In the genomic region with DNA sequence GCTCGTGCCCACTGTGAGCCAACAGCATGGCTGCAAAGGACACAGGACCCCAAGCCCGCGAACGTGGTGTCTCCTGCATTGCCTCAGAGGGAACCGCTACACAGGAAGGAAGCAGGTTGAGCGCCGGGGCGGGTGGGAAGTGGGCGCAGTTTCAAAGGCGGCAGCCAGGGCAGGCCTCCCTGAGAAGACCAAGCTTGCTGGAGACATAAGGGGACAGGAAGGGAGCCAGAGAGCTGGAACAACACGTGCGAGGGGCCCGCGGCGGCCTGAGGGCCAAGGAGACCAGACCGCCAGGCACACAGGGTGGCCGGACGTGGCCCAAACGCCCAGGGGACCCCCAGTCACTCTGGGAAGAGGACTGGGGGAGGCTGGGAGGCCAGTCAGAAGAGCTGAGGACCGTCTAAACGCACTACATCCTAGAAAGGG, we compare ENCODE assay signal across 8 cellular contexts. TPM values are rescaled to one million over a fixed set of nuclear protein-coding genes. Genes with fewer than 3 reads are reported as not detected.
A peak's percentile ranks its signal among the peaks of the same experiment; 100 is the strongest.
DNase-seq lines count a peak whose midpoint lies in the region; ATAC-seq and TF ChIP-seq lines count a peak whose summit lies in the region.

No MANE protein-coding gene starts in this region.

- POLR2A ChIA-PET in naive thymus-derived CD4-positive, alpha-beta T cell (lab: Charles Lee): interaction anchor here (0.7 to 2.2 kb wide), 5 partner anchors 15 to 130 kb away, joined by 3 to 8 read pairs (median 4); a partner anchor contains a TSS

- no peaks in the 10 kb centered on the region for H3K27me3 ChIP-seq in OCI-LY1 (ENCODE audit: insufficient read depth, low read length)
- H3K27me3 ChIP-seq in naive thymus-derived CD4-positive, alpha-beta T cell (ENCODE audit: control insufficient read depth in 2 of 2, insufficient read depth in 2 of 2, low read length in 2 of 2): no peaks in the 10 kb centered on the region

- TF ChIP-seq CTCF in OCI-LY1 (IDR thresholded peaks at IDR 0.05; ENCODE audit: low read length): no peak

- peak overlapping the region; percentile 91 for H3K27ac ChIP-seq in OCI-LY1 (ENCODE audit: low read depth, low read length, poor library complexity, severe bottlenecking)
- H3K27ac ChIP-seq in naive thymus-derived CD4-positive, alpha-beta T cell (ENCODE audit: low read depth, low read length): peak overlapping the region; percentile 52

- no peaks in the 10 kb centered on the region for H3K27me3 Mint-ChIP-seq in naive thymus-derived CD4-positive, alpha-beta T cell

- H3K4me1 ChIP-seq in OCI-LY1 (ENCODE audit: insufficient read depth, low read length, severe bottlenecking): peaks cover 64% of the 10 kb centered on the region
- H3K4me1 ChIP-seq in naive thymus-derived CD4-positive, alpha-beta T cell (ENCODE audit: control insufficient read depth in 2 of 2, insufficient read depth in 2 of 2, low read length in 2 of 2): peaks cover 25 to 27% of the 10 kb centered on the region in 2 donors

- DNase-seq in CD1c-positive myeloid dendritic cell (ENCODE audit: extremely low spot score) (peak; percentile 66), COR-L47 (lab: John Stamatoyannopoulos, UW) (no peak), NCI-H2029 treated with DMSO at 0.1 percent for 48 hours (lab: John Stamatoyannopoulos, UW) (no peak), HuH-7.5 (ENCODE audit: low spot score) (no peak), ureter (ENCODE audit: low spot score) (no peak)
- DNase-seq in activated T-helper 1 cell treated with anti-CD3 and anti-CD28 coated beads, Interleukin-2, amount 50 U/mL, for 16 hours (ENCODE audit: low read depth in 1 of 2, low spot score in 1 of 2): peak; percentile 41 to 55
- peak; percentile 47 to 75 (median 70) for DNase-seq in naive thymus-derived CD4-positive, alpha-beta T cell

- no peak overlapping the region for H2AFZ ChIP-seq in OCI-LY1 (ENCODE audit: low read length)

- ATAC-seq in naive thymus-derived CD4-positive, alpha-beta T cell: peak; percentile 83

- no peak overlapping the region for H3K4me3 ChIP-seq in OCI-LY1 (ENCODE audit: low read depth, low read length, poor library complexity, severe bottlenecking)
- H3K4me3 ChIP-seq in naive thymus-derived CD4-positive, alpha-beta T cell (ENCODE audit: low read length): peak overlapping the region; percentile 22

- peaks cover 0 to 3% (median 0%) of the 10 kb centered on the region in 11 donors for H3K9me3 Mint-ChIP-seq in naive thymus-derived CD4-positive, alpha-beta T cell

- peak overlapping the region; percentile 61 to 77 (median 76) for H3K4me3 Mint-ChIP-seq in naive thymus-derived CD4-positive, alpha-beta T cell

- H3F3A ChIP-seq in OCI-LY1 (ENCODE audit: insufficient read depth, low read length): peaks cover 6% of the 10 kb centered on the region

- peak overlapping the region; percentile 26 to 84 (median 67) for H3K27ac Mint-ChIP-seq in naive thymus-derived CD4-positive, alpha-beta T cell

- CTCF ChIA-PET in naive thymus-derived CD4-positive, alpha-beta T cell (lab: Charles Lee): interaction anchor here (0.6 to 1.7 kb wide), 3 partner anchors 49 to 80 kb away, joined by 3 to 6 read pairs (median 3); no protein-coding TSS in a partner anchor

- peaks cover 18% of the 10 kb centered on the region for H3K36me3 ChIP-seq in OCI-LY1 (ENCODE audit: insufficient read depth, low read length)
- H3K36me3 ChIP-seq in naive thymus-derived CD4-positive, alpha-beta T cell (ENCODE audit: control insufficient read depth in 2 of 3, insufficient read depth in 3 of 3, low read length in 3 of 3): peaks cover 0 to 60% (median 15%) of the 10 kb centered on the region in 3 experiments

- H3K9me3 ChIP-seq in OCI-LY1 (ENCODE audit: low read length): no peaks in the 10 kb centered on the region
- H3K9me3 ChIP-seq in naive thymus-derived CD4-positive, alpha-beta T cell (ENCODE audit: control insufficient read depth in 2 of 3, low read length in 3 of 3): no peaks in the 10 kb centered on the region

- H3K4me1 Mint-ChIP-seq in naive thymus-derived CD4-positive, alpha-beta T cell: peaks cover 26 to 50% (median 32%) of the 10 kb centered on the region in 7 donors

- peaks cover 0 to 38% (median 22%) of the 10 kb centered on the region in 5 donors for H3K36me3 Mint-ChIP-seq in naive thymus-derived CD4-positive, alpha-beta T cell

- H3K4me2 ChIP-seq in OCI-LY1 (ENCODE audit: low read length): peak overlapping the region; percentile 29; the same call in 1 of the 2 replicates

- no peak overlapping the region for H3K9ac ChIP-seq in OCI-LY1 (ENCODE audit: low read length)

- no peaks in the 10 kb centered on the region for H4K20me1 ChIP-seq in OCI-LY1 (ENCODE audit: insufficient read depth, low read length)

- no peaks in the 10 kb centered on the region for H3K9me2 ChIP-seq in OCI-LY1 (ENCODE audit: low read depth, low read length)

- intact Hi-C loops in naive thymus-derived CD4-positive, alpha-beta T cell (cut with micrococcal nuclease): loop anchor here (1.0 to 2.0 kb wide), 3 partner anchors 14 to 87 kb away; no protein-coding TSS in a partner anchor

- no peaks in the 10 kb centered on the region for H3K79me2 ChIP-seq in OCI-LY1 (ENCODE audit: insufficient read depth, low read length)

RNA-seq across cellular contexts. Expression of a gene that starts 32.0 kb away (rescaled TPM):
- 100 to 1,000 TPM; 177 to 233 (median 200) TPM for total RNA-seq in naive thymus-derived CD4-positive, alpha-beta T cell
- 10 to 100 TPM; 57.2 to 79.2 TPM for polyA plus RNA-seq in naive thymus-derived CD4-positive, alpha-beta T cell
- total RNA-seq in ureter: 171 TPM

RNA-seq across cellular contexts. Expression of a gene that starts 44.5 kb away (rescaled TPM):
- 10 to 100 TPM in 3 of 5 experiments, 1 to 10 TPM in 2; 5.7 to 79.1 (median 16.0) TPM for total RNA-seq in naive thymus-derived CD4-positive, alpha-beta T cell
- polyA plus RNA-seq in naive thymus-derived CD4-positive, alpha-beta T cell: 1 to 10 TPM; 2.8 to 3.8 TPM
- total RNA-seq in ureter: 36.6 TPM

Comparison
In these comparisons a context has a peak if more than half of its experiments do, and no peak if none do; other contexts are left out.
1. DNase-seq: peak in CD1c-positive myeloid dendritic cell (single experiment), activated T-helper 1 cell treated with anti-CD3 and anti-CD28 coated beads, Interleukin-2, amount 50 U/mL, for 16 hours (2 of 2) and naive thymus-derived CD4-positive, alpha-beta T cell (9 of 9); none in COR-L47 (single experiment), NCI-H2029 treated with DMSO at 0.1 percent for 48 hours (single experiment), HuH-7.5 (single experiment) and ureter (single experiment).